1 cellular context compared by ENCODE assay signal in the genomic region with DNA sequence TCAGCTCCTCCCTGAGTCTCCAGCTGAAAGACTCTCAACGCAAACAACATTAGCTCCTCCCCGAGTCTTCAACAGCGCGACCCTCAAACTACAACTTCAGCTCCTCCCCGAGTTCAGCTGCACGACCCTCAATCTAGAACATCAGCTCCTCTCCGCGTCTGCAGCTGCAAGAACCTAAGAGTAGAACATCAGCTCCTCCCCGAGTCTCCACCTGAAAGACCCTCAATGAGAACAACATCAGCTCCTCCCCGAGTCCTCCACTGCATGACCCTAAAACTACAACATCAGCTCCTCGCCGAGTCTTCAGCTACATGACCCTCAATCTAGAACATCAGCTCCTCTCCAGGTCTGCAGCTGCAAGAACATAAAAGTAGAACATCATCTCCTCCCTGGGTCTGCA.
TF ChIP-seq lines count a peak whose summit lies in the region.

No MANE protein-coding gene starts in this region.

TF ChIP-seq in WTC11, 78 proteins besides CTCF, POLR2A, EP300 and RAD21:
- no peak for TF ChIP-seq GTF2I (CRISPR knock-in tag; conservative IDR thresholded peaks at IDR 0.05)
- TF ChIP-seq, protein P1, sequence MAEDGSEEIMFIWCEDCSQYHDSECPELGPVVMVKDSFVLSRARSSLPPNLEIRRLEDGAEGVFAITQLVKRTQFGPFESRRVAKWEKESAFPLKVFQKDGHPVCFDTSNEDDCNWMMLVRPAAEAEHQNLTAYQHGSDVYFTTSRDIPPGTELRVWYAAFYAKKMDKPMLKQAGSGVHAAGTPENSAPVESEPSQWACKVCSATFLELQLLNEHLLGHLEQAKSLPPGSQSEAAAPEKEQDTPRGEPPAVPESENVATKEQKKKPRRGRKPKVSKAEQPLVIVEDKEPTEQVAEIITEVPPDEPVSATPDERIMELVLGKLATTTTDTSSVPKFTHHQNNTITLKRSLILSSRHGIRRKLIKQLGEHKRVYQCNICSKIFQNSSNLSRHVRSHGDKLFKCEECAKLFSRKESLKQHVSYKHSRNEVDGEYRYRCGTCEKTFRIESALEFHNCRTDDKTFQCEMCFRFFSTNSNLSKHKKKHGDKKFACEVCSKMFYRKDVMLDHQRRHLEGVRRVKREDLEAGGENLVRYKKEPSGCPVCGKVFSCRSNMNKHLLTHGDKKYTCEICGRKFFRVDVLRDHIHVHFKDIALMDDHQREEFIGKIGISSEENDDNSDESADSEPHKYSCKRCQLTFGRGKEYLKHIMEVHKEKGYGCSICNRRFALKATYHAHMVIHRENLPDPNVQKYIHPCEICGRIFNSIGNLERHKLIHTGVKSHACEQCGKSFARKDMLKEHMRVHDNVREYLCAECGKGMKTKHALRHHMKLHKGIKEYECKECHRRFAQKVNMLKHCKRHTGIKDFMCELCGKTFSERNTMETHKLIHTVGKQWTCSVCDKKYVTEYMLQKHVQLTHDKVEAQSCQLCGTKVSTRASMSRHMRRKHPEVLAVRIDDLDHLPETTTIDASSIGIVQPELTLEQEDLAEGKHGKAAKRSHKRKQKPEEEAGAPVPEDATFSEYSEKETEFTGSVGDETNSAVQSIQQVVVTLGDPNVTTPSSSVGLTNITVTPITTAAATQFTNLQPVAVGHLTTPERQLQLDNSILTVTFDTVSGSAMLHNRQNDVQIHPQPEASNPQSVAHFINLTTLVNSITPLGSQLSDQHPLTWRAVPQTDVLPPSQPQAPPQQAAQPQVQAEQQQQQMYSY (CRISPR knock-in tag; IDR thresholded peaks at IDR 0.05), result no peak
- TF ChIP-seq ATF2 (CRISPR knock-in tag; IDR thresholded peaks at IDR 0.05; ENCODE audit: borderline replicate concordance, low read depth), result no peak
- TF ChIP-seq ATF1 (CRISPR knock-in tag; IDR thresholded peaks at IDR 0.05), result no peak
- no peak for TF ChIP-seq EMX1 (CRISPR knock-in tag; IDR thresholded peaks at IDR 0.05)
- no peak for TF ChIP-seq NR1H2 (CRISPR knock-in tag; IDR thresholded peaks at IDR 0.05)
- no peak for TF ChIP-seq CREM (CRISPR knock-in tag; IDR thresholded peaks at IDR 0.05)
- TF ChIP-seq SMAD3 (CRISPR knock-in tag; IDR thresholded peaks at IDR 0.05; ENCODE audit: borderline replicate concordance), result no peak
- no peak for TF ChIP-seq ZNF396 (CRISPR knock-in tag; IDR thresholded peaks at IDR 0.05; ENCODE audit: borderline replicate concordance)
- TF ChIP-seq TEAD4 (CRISPR knock-in tag; IDR thresholded peaks at IDR 0.05), result no peak
- no peak for TF ChIP-seq CBFB (CRISPR knock-in tag; IDR thresholded peaks at IDR 0.05; ENCODE audit: low read depth)
- TF ChIP-seq USF1 (CRISPR knock-in tag; IDR thresholded peaks at IDR 0.05), result no peak
- TF ChIP-seq ZNF138 (CRISPR knock-in tag; conservative IDR thresholded peaks at IDR 0.05), result no peak
- TF ChIP-seq, protein P2, sequence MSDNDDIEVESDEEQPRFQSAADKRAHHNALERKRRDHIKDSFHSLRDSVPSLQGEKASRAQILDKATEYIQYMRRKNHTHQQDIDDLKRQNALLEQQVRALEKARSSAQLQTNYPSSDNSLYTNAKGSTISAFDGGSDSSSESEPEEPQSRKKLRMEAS (CRISPR knock-in tag; IDR thresholded peaks at IDR 0.05), result no peak
- no peak for TF ChIP-seq NFYB (CRISPR knock-in tag; conservative IDR thresholded peaks at IDR 0.05; ENCODE audit: low read depth)
- TF ChIP-seq, protein P3, sequence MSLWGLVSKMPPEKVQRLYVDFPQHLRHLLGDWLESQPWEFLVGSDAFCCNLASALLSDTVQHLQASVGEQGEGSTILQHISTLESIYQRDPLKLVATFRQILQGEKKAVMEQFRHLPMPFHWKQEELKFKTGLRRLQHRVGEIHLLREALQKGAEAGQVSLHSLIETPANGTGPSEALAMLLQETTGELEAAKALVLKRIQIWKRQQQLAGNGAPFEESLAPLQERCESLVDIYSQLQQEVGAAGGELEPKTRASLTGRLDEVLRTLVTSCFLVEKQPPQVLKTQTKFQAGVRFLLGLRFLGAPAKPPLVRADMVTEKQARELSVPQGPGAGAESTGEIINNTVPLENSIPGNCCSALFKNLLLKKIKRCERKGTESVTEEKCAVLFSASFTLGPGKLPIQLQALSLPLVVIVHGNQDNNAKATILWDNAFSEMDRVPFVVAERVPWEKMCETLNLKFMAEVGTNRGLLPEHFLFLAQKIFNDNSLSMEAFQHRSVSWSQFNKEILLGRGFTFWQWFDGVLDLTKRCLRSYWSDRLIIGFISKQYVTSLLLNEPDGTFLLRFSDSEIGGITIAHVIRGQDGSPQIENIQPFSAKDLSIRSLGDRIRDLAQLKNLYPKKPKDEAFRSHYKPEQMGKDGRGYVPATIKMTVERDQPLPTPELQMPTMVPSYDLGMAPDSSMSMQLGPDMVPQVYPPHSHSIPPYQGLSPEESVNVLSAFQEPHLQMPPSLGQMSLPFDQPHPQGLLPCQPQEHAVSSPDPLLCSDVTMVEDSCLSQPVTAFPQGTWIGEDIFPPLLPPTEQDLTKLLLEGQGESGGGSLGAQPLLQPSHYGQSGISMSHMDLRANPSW (CRISPR knock-in tag; conservative IDR thresholded peaks at IDR 0.05; ENCODE audit: low read depth), result no peak
- no peak for TF ChIP-seq ZNF219 (CRISPR knock-in tag; IDR thresholded peaks at IDR 0.05; ENCODE audit: borderline replicate concordance)
- TF ChIP-seq SOX15 (CRISPR knock-in tag; IDR thresholded peaks at IDR 0.05), result no peak
- no peak for TF ChIP-seq SMAD4 (CRISPR knock-in tag; IDR thresholded peaks at IDR 0.05)
- TF ChIP-seq ZNF317 (CRISPR knock-in tag; IDR thresholded peaks at IDR 0.05; ENCODE audit: borderline replicate concordance, low read depth), result no peak
TF ChIP-seq in WTC11: peak in this region for 0.
